ENCODE assay signal across 1 cellular context in the genomic region with DNA sequence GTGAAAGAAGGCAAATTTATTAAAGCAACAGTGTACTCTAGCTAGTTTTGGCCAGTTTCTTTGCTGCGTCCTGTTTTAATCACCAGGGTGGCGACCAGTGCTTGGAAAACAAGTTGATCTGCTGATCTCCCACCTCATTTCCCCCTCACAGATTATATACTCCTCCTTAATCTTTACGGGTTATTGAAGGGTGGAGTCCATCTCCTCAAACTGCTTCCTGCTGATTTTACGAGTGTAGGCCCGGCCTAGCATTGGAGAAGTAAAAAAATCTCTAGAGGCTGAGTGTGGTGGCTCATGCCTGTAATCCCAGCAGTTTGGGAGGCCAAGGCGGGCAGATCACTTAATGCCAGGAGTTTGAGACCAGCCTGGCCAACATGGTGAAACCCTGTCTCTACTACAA.
TF ChIP-seq lines count a peak whose summit lies in the region.

No MANE protein-coding gene starts in this region.

TF ChIP-seq in HEK293, 187 proteins besides CTCF, POLR2A, EP300 and RAD21:
- TF ChIP-seq, protein P1, sequence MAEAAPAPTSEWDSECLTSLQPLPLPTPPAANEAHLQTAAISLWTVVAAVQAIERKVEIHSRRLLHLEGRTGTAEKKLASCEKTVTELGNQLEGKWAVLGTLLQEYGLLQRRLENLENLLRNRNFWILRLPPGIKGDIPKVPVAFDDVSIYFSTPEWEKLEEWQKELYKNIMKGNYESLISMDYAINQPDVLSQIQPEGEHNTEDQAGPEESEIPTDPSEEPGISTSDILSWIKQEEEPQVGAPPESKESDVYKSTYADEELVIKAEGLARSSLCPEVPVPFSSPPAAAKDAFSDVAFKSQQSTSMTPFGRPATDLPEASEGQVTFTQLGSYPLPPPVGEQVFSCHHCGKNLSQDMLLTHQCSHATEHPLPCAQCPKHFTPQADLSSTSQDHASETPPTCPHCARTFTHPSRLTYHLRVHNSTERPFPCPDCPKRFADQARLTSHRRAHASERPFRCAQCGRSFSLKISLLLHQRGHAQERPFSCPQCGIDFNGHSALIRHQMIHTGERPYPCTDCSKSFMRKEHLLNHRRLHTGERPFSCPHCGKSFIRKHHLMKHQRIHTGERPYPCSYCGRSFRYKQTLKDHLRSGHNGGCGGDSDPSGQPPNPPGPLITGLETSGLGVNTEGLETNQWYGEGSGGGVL (tag by site-specific recombination; IDR thresholded peaks at IDR 0.05) = 0 out of 2 replicates have a peak, but pooled peaks have one; percentile 13
- no peak for TF ChIP-seq ZNF121 (tag by site-specific recombination; IDR thresholded peaks at IDR 0.05)
- TF ChIP-seq KLF1 (tag by site-specific recombination; IDR thresholded peaks at IDR 0.05) = peak; percentile 91
- no peak for TF ChIP-seq ZNF791 (tag by site-specific recombination; IDR thresholded peaks at IDR 0.05)
- 0 out of 2 replicates have a peak, but pooled peaks have one; percentile 30 for TF ChIP-seq HOXD13 (CRISPR knock-in tag; IDR thresholded peaks at IDR 0.05; ENCODE audit: borderline replicate concordance)
- TF ChIP-seq, protein P2, sequence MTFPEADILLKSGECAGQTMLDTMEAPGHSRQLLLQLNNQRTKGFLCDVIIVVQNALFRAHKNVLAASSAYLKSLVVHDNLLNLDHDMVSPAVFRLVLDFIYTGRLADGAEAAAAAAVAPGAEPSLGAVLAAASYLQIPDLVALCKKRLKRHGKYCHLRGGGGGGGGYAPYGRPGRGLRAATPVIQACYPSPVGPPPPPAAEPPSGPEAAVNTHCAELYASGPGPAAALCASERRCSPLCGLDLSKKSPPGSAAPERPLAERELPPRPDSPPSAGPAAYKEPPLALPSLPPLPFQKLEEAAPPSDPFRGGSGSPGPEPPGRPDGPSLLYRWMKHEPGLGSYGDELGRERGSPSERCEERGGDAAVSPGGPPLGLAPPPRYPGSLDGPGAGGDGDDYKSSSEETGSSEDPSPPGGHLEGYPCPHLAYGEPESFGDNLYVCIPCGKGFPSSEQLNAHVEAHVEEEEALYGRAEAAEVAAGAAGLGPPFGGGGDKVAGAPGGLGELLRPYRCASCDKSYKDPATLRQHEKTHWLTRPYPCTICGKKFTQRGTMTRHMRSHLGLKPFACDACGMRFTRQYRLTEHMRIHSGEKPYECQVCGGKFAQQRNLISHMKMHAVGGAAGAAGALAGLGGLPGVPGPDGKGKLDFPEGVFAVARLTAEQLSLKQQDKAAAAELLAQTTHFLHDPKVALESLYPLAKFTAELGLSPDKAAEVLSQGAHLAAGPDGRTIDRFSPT (tag by site-specific recombination; IDR thresholded peaks at IDR 0.05) = 0 out of 2 replicates have a peak, but pooled peaks have one; percentile 30
